ENCODE assay signal across 17 cellular contexts in the genomic region with DNA sequence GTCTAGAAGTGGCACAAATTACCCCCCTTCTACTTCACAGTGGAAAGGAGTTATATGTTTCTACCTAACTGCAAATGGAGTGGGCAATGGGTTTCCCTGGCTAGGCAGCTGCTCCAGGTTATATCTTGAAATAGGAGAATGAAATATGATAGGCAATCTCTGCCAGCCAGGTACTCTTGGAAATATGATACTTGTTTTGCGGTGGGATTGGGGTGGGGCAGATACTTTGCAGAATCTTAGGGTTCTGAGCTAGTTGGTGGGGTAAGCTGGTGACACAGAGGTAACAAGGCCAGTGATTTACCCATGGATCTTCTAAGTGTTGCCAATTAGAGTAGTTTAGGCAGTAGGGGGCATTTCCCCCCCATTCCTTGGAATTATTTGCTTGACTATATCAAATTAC.
DNase-seq lines count a peak whose midpoint lies in the region; ATAC-seq and TF ChIP-seq lines count a peak whose summit lies in the region.
"Had no signal": no experiment of that assay in that cellular context is flagged by ENCODE, and none has a peak within 500 bp of the region (broad histone marks: within the 10 kb centered on the region; RNA-seq: fewer than 3 reads in every experiment).

No MANE protein-coding gene starts in this region.

- peaks cover 13% of the 10 kb centered on the region for H3K27me3 Mint-ChIP-seq in activated CD4-positive, alpha-beta memory T cell treated with anti-CD3 and anti-CD28 coated beads, Interleukin-2, amount 10 ng/mL, durations not matched to agents 7 days and 5 days

- peak; percentile 21 for DNase-seq in DMS53 treated with DMSO at 0.1 percent for 48 hours (lab: John Stamatoyannopoulos, UW; ENCODE audit: unreplicated experiment)
- DNase-seq in NCI-H187 treated with DMSO at 0.1 percent for 48 hours (lab: John Stamatoyannopoulos, UW): peak; percentile 19
- DNase-seq in NCI-H524 treated with DMSO at 0.1 percent for 48 hours (lab: John Stamatoyannopoulos, UW): peak; percentile 16
- no peak for DNase-seq in RWPE2 (ENCODE audit: low spot score)
- no peak for DNase-seq in NCI-H2227 treated with DMSO at 0.1 percent for 48 hours (lab: John Stamatoyannopoulos, UW)
- DNase-seq in activated CD4-positive, alpha-beta memory T cell treated with anti-CD3 and anti-CD28 coated beads, Interleukin-2, amount 10 ng/mL, durations not matched to agents 7 days and 5 days: no peak
- no peak for DNase-seq in GM13977 (ENCODE audit: low spot score)
- DNase-seq: ACHN; CD4-positive, alpha-beta T cell; HCEC 1CT; NCI-H1092; NCI-H2081; SHP77 had no signal

- no peak overlapping the region for H3K27ac ChIP-seq in RWPE2 (ENCODE audit: poor library complexity, severe bottlenecking)

- no peaks in the 10 kb centered on the region for H3K36me3 Mint-ChIP-seq in activated CD4-positive, alpha-beta memory T cell treated with anti-CD3 and anti-CD28 coated beads, Interleukin-2, amount 10 ng/mL, durations not matched to agents 7 days and 5 days (ENCODE audit: low read depth)

- ATAC-seq in RWPE2 (ENCODE audit: low read depth) (peak; percentile 91), GM18502 (IDR thresholded peaks at IDR 0.05; ENCODE audit: poor library complexity, unreplicated experiment) (no peak)
- ATAC-seq: Panc1, SK-N-SH treated with all-trans-retinoic acid at 6 μM for 48 hours had no signal

- POLR2A ChIA-PET in activated CD4-positive, alpha-beta memory T cell treated with anti-CD3 and anti-CD28 coated beads, Interleukin-2, amount 10 ng/mL, durations not matched to agents 7 days and 5 days (lab: Charles Lee): no interaction called here

- in situ Hi-C loops in GM13977 (cut with MboI; ENCODE audit: low pct_unique_long_range_greater_than_20kb, low sequenced_read_pairs, unreplicated experiment): no loop called here

- CTCF ChIA-PET in activated CD4-positive, alpha-beta memory T cell treated with anti-CD3 and anti-CD28 coated beads, Interleukin-2, amount 10 ng/mL, durations not matched to agents 7 days and 5 days (lab: Charles Lee): interaction anchor here (0.6 kb wide), 1 partner anchor 13 kb away, joined by 3 read pairs; no protein-coding TSS in a partner anchor

- no peaks in the 10 kb centered on the region for H3K36me3 ChIP-seq in RWPE2 (ENCODE audit: low read depth)

- no peak overlapping the region for H3K4me3 Mint-ChIP-seq in activated CD4-positive, alpha-beta memory T cell treated with anti-CD3 and anti-CD28 coated beads, Interleukin-2, amount 10 ng/mL, durations not matched to agents 7 days and 5 days
- H3K4me3 Mint-ChIP-seq: CD4-positive, alpha-beta T cell; T-helper 1 cell treated with Interleukin-12 subunit alpha and Interleukin-12 subunit beta and Interleukin-4 antibody, amounts not matched to agents 30 μg/mL and 1 μg/mL, for 36 hours had no signal

- TF ChIP-seq CTCF in RWPE2 (IDR thresholded peaks at IDR 0.05; ENCODE audit: poor library complexity, severe bottlenecking): no peak
- no peak for TF ChIP-seq CTCF in GM13977 (IDR thresholded peaks at IDR 0.05; ENCODE audit: extremely low read depth, insufficient read depth, missing control alignments)

- peaks cover 9% of the 10 kb centered on the region for H3K4me1 ChIP-seq in RWPE2 (ENCODE audit: insufficient read depth, poor library complexity, severe bottlenecking)

- no peak overlapping the region for H3K4me3 ChIP-seq in RWPE2 (ENCODE audit: severe bottlenecking)

- H3K27me3 ChIP-seq in RWPE2 (ENCODE audit: insufficient read depth, poor library complexity, severe bottlenecking): no peaks in the 10 kb centered on the region

- no peaks in the 10 kb centered on the region for H3K9me3 Mint-ChIP-seq in activated CD4-positive, alpha-beta memory T cell treated with anti-CD3 and anti-CD28 coated beads, Interleukin-2, amount 10 ng/mL, durations not matched to agents 7 days and 5 days
- H3K9me3 Mint-ChIP-seq: CD4-positive, alpha-beta T cell; T-helper 1 cell treated with Interleukin-12 subunit alpha and Interleukin-12 subunit beta and Interleukin-4 antibody, amounts not matched to agents 30 μg/mL and 1 μg/mL, for 36 hours had no signal

- no peak overlapping the region for H3K27ac Mint-ChIP-seq in activated CD4-positive, alpha-beta memory T cell treated with anti-CD3 and anti-CD28 coated beads, Interleukin-2, amount 10 ng/mL, durations not matched to agents 7 days and 5 days
- H3K27ac Mint-ChIP-seq: CD4-positive, alpha-beta T cell; T-helper 1 cell treated with Interleukin-12 subunit alpha and Interleukin-12 subunit beta and Interleukin-4 antibody, amounts not matched to agents 30 μg/mL and 1 μg/mL, for 36 hours had no signal

- no peaks in the 10 kb centered on the region for H3K9me3 ChIP-seq in RWPE2 (ENCODE audit: severe bottlenecking)

- no peaks in the 10 kb centered on the region for H3K4me1 Mint-ChIP-seq in activated CD4-positive, alpha-beta memory T cell treated with anti-CD3 and anti-CD28 coated beads, Interleukin-2, amount 10 ng/mL, durations not matched to agents 7 days and 5 days

Comparison
In these comparisons a context has a peak if more than half of its experiments do, and no peak if none do; other contexts are left out.
1. DNase-seq: peak in DMS53 treated with DMSO at 0.1 percent for 48 hours (single experiment), NCI-H187 treated with DMSO at 0.1 percent for 48 hours (single experiment) and NCI-H524 treated with DMSO at 0.1 percent for 48 hours (single experiment); none in RWPE2 (single experiment), NCI-H2227 treated with DMSO at 0.1 percent for 48 hours (single experiment), activated CD4-positive, alpha-beta memory T cell treated with anti-CD3 and anti-CD28 coated beads, Interleukin-2, amount 10 ng/mL, durations not matched to agents 7 days and 5 days (single experiment) and GM13977 (single experiment).